Comparison of ENCODE assay signal across 17 cellular contexts in genomic region chr11:34855754-34856095, GRCh38.
DNase-seq lines count a peak whose midpoint lies in the region; ATAC-seq and TF ChIP-seq lines count a peak whose summit lies in the region.
"Had no signal": no experiment of that assay in that cellular context is flagged by ENCODE, and none has a peak within 500 bp of the region (broad histone marks: within the 10 kb centered on the region; RNA-seq: fewer than 3 reads in every experiment).

No MANE protein-coding gene starts in this region.

- intact Hi-C loops in A673 (cut with micrococcal nuclease; ENCODE audit: unreplicated experiment), result no loop called here

- H3K36me3 Mint-ChIP-seq in HFFc6 (ENCODE audit: low read depth), result no peaks in the 10 kb centered on the region
- H3K36me3 Mint-ChIP-seq: CD4-positive, CD25-positive, alpha-beta regulatory T cell had no signal

- peaks cover 31% of the 10 kb centered on the region for H3K27me3 Mint-ChIP-seq in HFFc6 (ENCODE audit: insufficient read depth)

- H3K27me3 ChIP-seq in A673 (replicated peaks; ENCODE audit: insufficient read depth, low read depth, low read length, poor library complexity) (peaks cover 16% of the 10 kb centered on the region), tibial nerve (no peaks in the 10 kb centered on the region)
- H3K27me3 ChIP-seq: adrenal gland, dorsolateral prefrontal cortex had no signal

- POLR2A ChIA-PET in A673 (lab: Charles Lee; ENCODE audit: low non-redundant PET), result no interaction called here

- no peaks in the 10 kb centered on the region for H3K4me1 ChIP-seq in A673 (ENCODE audit: insufficient read depth, low read length, poor library complexity, severe bottlenecking)
- no peaks in the 10 kb centered on the region for H3K4me1 ChIP-seq in tibial nerve
- H3K4me1 ChIP-seq: adrenal gland had no signal

- no peak for TF ChIP-seq POLR2A in tibial nerve (IDR thresholded peaks at IDR 0.05)

- DNase-seq in A673 (ENCODE audit: low spot score) (peak; percentile 23), HFFc6 (no peak), RPMI7951 (ENCODE audit: low read depth) (peak; percentile 47), iPS-NIHi11 (ENCODE audit: low spot score) (peak; percentile 23), AML-193 (lab: John Stamatoyannopoulos, UW) (no peak), tibial nerve (ENCODE audit: low spot score in 2 of 2) (no peak)
- DNase-seq in central memory CD4-positive, alpha-beta T cell, result no peak
- DNase-seq: activated CD4-positive, alpha-beta T cell treated with anti-CD3 and anti-CD28 coated beads, Interleukin-2, amount 10 ng/mL, durations not matched to agents 7 days and 5 days; activated gamma-delta T cell treated with Interleukin-2 at 50 U/mL for 16 hours; adrenal gland; CD4-positive, CD25-positive, alpha-beta regulatory T cell; DMS79; left ventricle myocardium superior; NCI-H1105 treated with DMSO at 0.1 percent for 48 hours; T-cell had no signal

- no peak for ATAC-seq in HG03280 (IDR thresholded peaks at IDR 0.05; ENCODE audit: unreplicated experiment)
- ATAC-seq: left ventricle myocardium superior, T-cell had no signal

- H3K9me3 ChIP-seq in A673 (ENCODE audit: low read depth, low read length, poor library complexity, severe bottlenecking) (no peaks in the 10 kb centered on the region), tibial nerve (no peaks in the 10 kb centered on the region)
- H3K9me3 ChIP-seq: adrenal gland had no signal

- TF ChIP-seq CTCF in A673 (conservative IDR thresholded peaks at IDR 0.05; ENCODE audit: low read depth, low read length) (peak; percentile 29; the same call in 1 of the 2 replicates), HFFc6 (IDR thresholded peaks at IDR 0.05) (0 out of 2 replicates have a peak, but pooled peaks have one; percentile 21), tibial nerve (IDR thresholded peaks at IDR 0.05) (no peak)

- H3K27ac Mint-ChIP-seq in HFFc6, result no peak overlapping the region
- H3K27ac Mint-ChIP-seq: activated CD4-positive, alpha-beta T cell treated with anti-CD3 and anti-CD28 coated beads, Interleukin-2, amount 10 ng/mL, durations not matched to agents 7 days and 5 days; CD4-positive, CD25-positive, alpha-beta regulatory T cell; T-cell had no signal

- no peak overlapping the region for H3K4me3 Mint-ChIP-seq in HFFc6
- H3K4me3 Mint-ChIP-seq: activated CD4-positive, alpha-beta T cell treated with anti-CD3 and anti-CD28 coated beads, Interleukin-2, amount 10 ng/mL, durations not matched to agents 7 days and 5 days; CD4-positive, CD25-positive, alpha-beta regulatory T cell; T-cell had no signal

- H3K27ac ChIP-seq in A673 (ENCODE audit: low read depth, low read length, poor library complexity, severe bottlenecking), result no peak overlapping the region
- H3K27ac ChIP-seq in tibial nerve, result no peak overlapping the region
- H3K27ac ChIP-seq: adrenal gland had no signal

- no peak overlapping the region for H3K4me3 ChIP-seq in A673 (ENCODE audit: low read depth, low read length, poor library complexity, severe bottlenecking)
- no peak overlapping the region for H3K4me3 ChIP-seq in tibial nerve
- H3K4me3 ChIP-seq: adrenal gland, dorsolateral prefrontal cortex had no signal

- BruUV-seq in A673 (replicated peaks; lab: Mats Ljungman, UMichigan), result no TSS peak

- TF ChIP-seq EP300 in tibial nerve (IDR thresholded peaks at IDR 0.05), result no peak

- WGBS in tibial nerve, 2 donors, result 38 to 70% methylated on average over 3 of the region's 3 CpGs

- CTCF ChIA-PET in A673 (lab: Charles Lee), result interaction anchor here (1.0 kb wide), 1 partner anchor 16 kb away, joined by 3 read pairs; no protein-coding TSS in a partner anchor

- no peaks in the 10 kb centered on the region for H3K36me3 ChIP-seq in A673 (ENCODE audit: insufficient read depth, low read length, poor library complexity, severe bottlenecking)
- no peaks in the 10 kb centered on the region for H3K36me3 ChIP-seq in tibial nerve
- H3K36me3 ChIP-seq: adrenal gland had no signal

- H3K9me3 Mint-ChIP-seq in HFFc6, result no peaks in the 10 kb centered on the region
- H3K9me3 Mint-ChIP-seq: activated CD4-positive, alpha-beta T cell treated with anti-CD3 and anti-CD28 coated beads, Interleukin-2, amount 10 ng/mL, durations not matched to agents 7 days and 5 days; T-cell had no signal

- H3K4me1 Mint-ChIP-seq in HFFc6 (ENCODE audit: low read depth), result no peaks in the 10 kb centered on the region
- H3K4me1 Mint-ChIP-seq: activated CD4-positive, alpha-beta T cell treated with anti-CD3 and anti-CD28 coated beads, Interleukin-2, amount 10 ng/mL, durations not matched to agents 7 days and 5 days; CD4-positive, CD25-positive, alpha-beta regulatory T cell; T-cell had no signal

Comparison
In these comparisons a context has a peak if more than half of its experiments do, and no peak if none do; other contexts are left out.
1. DNase-seq: peak in A673 (single experiment), RPMI7951 (single experiment) and iPS-NIHi11 (single experiment); none in HFFc6 (single experiment), central memory CD4-positive, alpha-beta T cell (single experiment), AML-193 (0 of 2) and tibial nerve (0 of 2).
2. CTCF ChIP-seq: peak in A673 (single experiment) and HFFc6 (single experiment); none in tibial nerve (0 of 5).